Comparison of ENCODE assay signal across 19 cellular contexts in the genomic region with DNA sequence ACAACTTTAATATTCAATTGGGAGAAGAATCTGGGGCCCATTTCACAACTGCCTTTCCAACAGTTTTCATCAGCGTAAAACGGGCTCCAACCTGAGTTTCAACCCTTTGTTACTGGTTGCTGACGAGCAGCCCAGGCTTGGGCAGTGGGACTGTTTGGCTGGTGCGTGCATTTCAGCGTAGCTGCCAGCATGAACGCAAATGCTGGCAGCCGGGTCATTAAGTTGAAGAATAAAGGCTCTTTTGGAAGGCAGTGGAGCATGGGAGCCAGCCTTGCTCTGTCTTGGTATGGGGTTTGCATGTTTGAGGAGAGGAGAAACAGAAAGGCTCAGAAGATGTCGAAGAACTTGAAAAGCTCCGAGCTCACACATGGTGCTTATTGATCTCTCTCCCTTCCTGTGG. TPM values are rescaled to one million over a fixed set of nuclear protein-coding genes. Genes with fewer than 3 reads are reported as not detected.
DNase-seq lines count a peak whose midpoint lies in the region; ATAC-seq lines count a peak whose summit lies in the region.
"Had no signal": no experiment of that assay in that cellular context is flagged by ENCODE, and none has a peak within 500 bp of the region (broad histone marks: within the 10 kb centered on the region; RNA-seq: fewer than 3 reads in every experiment).

No MANE protein-coding gene starts in this region.

- no peak overlapping the region for H4K91ac ChIP-seq in neuronal stem cell (ENCODE audit: low read depth, low read length, poor library complexity)

- no peak overlapping the region for H3K27ac ChIP-seq in neuronal stem cell (replicated peaks; ENCODE audit: low read length)
- H3K27ac ChIP-seq: A549; BLaER1 treated with 17β-estradiol and CSF1 and Interleukin-3, amounts not matched to agents 10 nM and 100 nM; HL-60 had no signal

- no peak overlapping the region for H2AK5ac ChIP-seq in neuronal stem cell (ENCODE audit: low read depth, low read length)

- H3K9me3 ChIP-seq in neuronal stem cell (replicated peaks in 1 of 2; ENCODE audit: control insufficient read depth in 2 of 2, insufficient read depth in 1 of 2, low read depth in 1 of 2, low read length in 2 of 2), result no peaks in the 10 kb centered on the region
- H3K9me3 ChIP-seq: A549; BLaER1 treated with 17β-estradiol and CSF1 and Interleukin-3, amounts not matched to agents 10 nM and 100 nM had no signal

- H3K27me3 ChIP-seq in neuronal stem cell (ENCODE audit: control insufficient read depth in 3 of 3, insufficient read depth in 3 of 3, low read depth in 1 of 3, low read length in 3 of 3), result no peaks in the 10 kb centered on the region
- H3K27me3 ChIP-seq: BLaER1 treated with 17β-estradiol and CSF1 and Interleukin-3, amounts not matched to agents 10 nM and 100 nM had no signal

- no peak overlapping the region for H2BK5ac ChIP-seq in neuronal stem cell (ENCODE audit: low read length)

- no peak overlapping the region for H3K4me3 ChIP-seq in neuronal stem cell (ENCODE audit: low read length in 2 of 2)
- H3K4me3 ChIP-seq: A549; BLaER1 treated with 17β-estradiol and CSF1 and Interleukin-3, amounts not matched to agents 10 nM and 100 nM; GM12878 had no signal

- H3K4me2 ChIP-seq in neuronal stem cell (ENCODE audit: insufficient read depth, low read length, poor library complexity, severe bottlenecking), result no peak overlapping the region
- H3K4me2 ChIP-seq: A549; BLaER1 treated with 17β-estradiol and CSF1 and Interleukin-3, amounts not matched to agents 10 nM and 100 nM had no signal

- no peak overlapping the region for H3K23ac ChIP-seq in neuronal stem cell (ENCODE audit: low read depth, low read length, poor library complexity)

- peaks cover 0 to 2% of the 10 kb centered on the region in 2 donors for H3K36me3 ChIP-seq in neuronal stem cell (replicated peaks in 1 of 2; ENCODE audit: control insufficient read depth in 2 of 2, insufficient read depth in 2 of 2, low read length in 2 of 2)

- H2BK15ac ChIP-seq in neuronal stem cell (ENCODE audit: low read length), result no peak overlapping the region

- peaks cover 7 to 11% of the 10 kb centered on the region in 2 donors for H3K4me1 ChIP-seq in neuronal stem cell (ENCODE audit: control insufficient read depth in 2 of 2, insufficient read depth in 1 of 2, low read depth in 1 of 2, low read length in 2 of 2)
- H3K4me1 ChIP-seq: A549; BLaER1 treated with 17β-estradiol and CSF1 and Interleukin-3, amounts not matched to agents 10 nM and 100 nM had no signal

- no peak overlapping the region for H4K8ac ChIP-seq in neuronal stem cell (ENCODE audit: low read depth, low read length)

- H2BK12ac ChIP-seq in neuronal stem cell (ENCODE audit: low read length), result no peak overlapping the region

- no peak overlapping the region for H2BK120ac ChIP-seq in neuronal stem cell (ENCODE audit: low read depth, low read length)

- DNase-seq in DMS79 (lab: John Stamatoyannopoulos, UW), result peak; percentile 82
- peak; percentile 50 for DNase-seq in NCI-H345 (lab: John Stamatoyannopoulos, UW)
- DNase-seq in neuronal stem cell (ENCODE audit: low spot score), result peak; percentile 38
- no peak for DNase-seq in NCI-H2227 treated with DMSO at 0.1 percent for 48 hours (lab: John Stamatoyannopoulos, UW)
- DNase-seq: CD8-positive, alpha-beta memory T cell; GDM1; NCI-H1417; NCI-H1930; NCI-H226; NCI-H82 had no signal

- ATAC-seq in esophagus mucosa (peak; percentile 48), HG02973 (IDR thresholded peaks at IDR 0.05; ENCODE audit: unreplicated experiment) (no peak), HG02798 (IDR thresholded peaks at IDR 0.05; ENCODE audit: poor library complexity, unreplicated experiment) (no peak), GM19023 (IDR thresholded peaks at IDR 0.05; ENCODE audit: unreplicated experiment) (no peak)
- ATAC-seq: A549, GM12878, Panc1 had no signal

- no peak overlapping the region for H3K14ac ChIP-seq in neuronal stem cell (ENCODE audit: low read length)

- H3K4ac ChIP-seq in neuronal stem cell (ENCODE audit: low read length), result no peak overlapping the region

- peak overlapping the region; percentile 85 for H2AFZ ChIP-seq in neuronal stem cell (ENCODE audit: low read length)

- H3K79me1 ChIP-seq in neuronal stem cell (ENCODE audit: low read depth, low read length), result no peaks in the 10 kb centered on the region

- WGBS in neuronal stem cell (ENCODE audit: extremely low coverage in 2 of 2, insufficient read length in 2 of 2, insufficient replicate concordance in 1 of 2), 2 donors, result no CpG with 5 or more reads among the region's 9 CpGs

- H3K9ac ChIP-seq in neuronal stem cell (ENCODE audit: low read depth, low read length, poor library complexity), result no peak overlapping the region
- H3K9ac ChIP-seq: BLaER1 treated with 17β-estradiol and CSF1 and Interleukin-3, amounts not matched to agents 10 nM and 100 nM had no signal

- H3K18ac ChIP-seq in neuronal stem cell (ENCODE audit: low read length), result no peak overlapping the region

RNA-seq across cellular contexts. Expression of a gene that starts 40.7 kb away (rescaled TPM):
- 22.6 TPM for total RNA-seq in esophagus mucosa
- 9.7 TPM for polyA plus RNA-seq in neuronal stem cell (2013, experiment 1 of 2)
- 10.3 TPM for polyA plus RNA-seq in neuronal stem cell (2013, experiment 2 of 2)

RNA-seq across cellular contexts. Expression of a gene that starts 40.8 kb away (rescaled TPM):
- 17.4 TPM for total RNA-seq in esophagus mucosa
- 10.0 TPM for polyA plus RNA-seq in neuronal stem cell (2013, experiment 1 of 2)
- polyA plus RNA-seq in neuronal stem cell (2013, experiment 2 of 2), result 9.0 TPM
